Comparison of ENCODE assay signal across 9 cellular contexts in the genomic region with DNA sequence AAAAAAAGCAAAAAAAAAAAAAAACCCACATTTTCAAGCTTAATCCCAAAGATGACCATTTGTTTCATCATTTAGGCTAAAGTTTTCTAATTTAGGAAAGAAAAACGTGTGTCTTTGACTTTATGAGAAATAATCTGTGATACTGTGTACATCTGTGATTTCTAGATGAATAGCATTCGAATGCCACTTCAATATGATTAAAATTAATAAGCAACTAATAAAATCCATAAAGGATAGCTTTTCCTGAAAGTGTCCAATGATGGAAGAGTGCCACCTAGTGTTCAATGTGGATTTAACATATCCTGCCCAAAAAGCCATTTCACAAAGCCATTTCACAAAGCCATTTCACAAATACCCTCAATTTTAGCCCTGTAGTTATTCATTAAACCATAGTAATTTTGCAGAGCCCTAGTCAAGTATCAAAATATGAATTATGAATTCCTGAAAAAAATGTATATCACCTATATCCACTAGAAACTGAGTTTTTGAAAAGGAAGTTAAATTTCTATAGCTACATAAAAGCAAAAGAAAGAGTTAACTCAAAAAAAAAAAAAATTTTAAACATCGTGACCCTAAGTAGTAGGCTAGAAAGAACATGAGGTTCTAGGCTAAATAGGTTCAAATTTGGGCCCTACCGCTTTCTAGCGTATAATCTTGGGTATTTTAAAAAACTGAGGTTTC. TPM values are rescaled to one million over a fixed set of nuclear protein-coding genes. Genes with fewer than 3 reads are reported as not detected.
A peak's percentile ranks its signal among the peaks of the same experiment; 100 is the strongest.
DNase-seq lines count a peak whose midpoint lies in the region; ATAC-seq and TF ChIP-seq lines count a peak whose summit lies in the region.
"Had no signal": no experiment of that assay in that cellular context is flagged by ENCODE, and none has a peak within 500 bp of the region (broad histone marks: within the 10 kb centered on the region; RNA-seq: fewer than 3 reads in every experiment).

No MANE protein-coding gene starts in this region.

- H3K36me3 ChIP-seq in esophagus muscularis mucosa (no peaks in the 10 kb centered on the region), osteoblast (ENCODE audit: insufficient read depth, low read length) (no peaks in the 10 kb centered on the region)
- H3K36me3 ChIP-seq: BLaER1 treated with 17β-estradiol and CSF1 and Interleukin-3, amounts not matched to agents 10 nM and 100 nM had no signal

- H3K27me3 ChIP-seq in esophagus muscularis mucosa (no peaks in the 10 kb centered on the region), osteoblast (ENCODE audit: insufficient read depth, low read length) (no peaks in the 10 kb centered on the region)
- H3K27me3 ChIP-seq: BLaER1 treated with 17β-estradiol and CSF1 and Interleukin-3, amounts not matched to agents 10 nM and 100 nM had no signal

- H3K9me3 ChIP-seq in esophagus muscularis mucosa (no peaks in the 10 kb centered on the region), osteoblast (ENCODE audit: low read depth, low read length) (no peaks in the 10 kb centered on the region)

- no peak overlapping the region for H3K4me3 ChIP-seq in esophagus muscularis mucosa
- H3K4me3 ChIP-seq in osteoblast (ENCODE audit: insufficient read depth, low read length): no peak overlapping the region
- H3K4me3 ChIP-seq: BLaER1 treated with 17β-estradiol and CSF1 and Interleukin-3, amounts not matched to agents 10 nM and 100 nM had no signal

- peak; percentile 46 for DNase-seq in NCI-H1436 (lab: John Stamatoyannopoulos, UW)
- no peak for DNase-seq in NCI-H1436 treated with DMSO at 0.1 percent for 48 hours (lab: John Stamatoyannopoulos, UW)
- peak; percentile 62 to 76 for DNase-seq in Kasumi-1 (lab: John Stamatoyannopoulos, UW)
- peak; percentile 18 for DNase-seq in SHP77 treated with DMSO at 0.1 percent for 48 hours (lab: John Stamatoyannopoulos, UW)
- no peak for DNase-seq in esophagus muscularis mucosa (ENCODE audit: extremely low spot score)
- no peak for DNase-seq in osteoblast (ENCODE audit: insufficient read length, low spot score, missing footprints)

- ATAC-seq in GM18520 (IDR thresholded peaks at IDR 0.05; ENCODE audit: unreplicated experiment): no peak
- ATAC-seq in GM19035 (IDR thresholded peaks at IDR 0.05; ENCODE audit: unreplicated experiment): no peak

- intact Hi-C loops in esophagus muscularis mucosa (cut with DNase I): loop anchor here (1.0 to 10.0 kb wide), 3 partner anchors 745 to 1006 kb away; no protein-coding TSS in a partner anchor

- H4K20me1 ChIP-seq in osteoblast (ENCODE audit: insufficient read depth, low read length): no peaks in the 10 kb centered on the region
- H4K20me1 ChIP-seq: BLaER1 treated with 17β-estradiol and CSF1 and Interleukin-3, amounts not matched to agents 10 nM and 100 nM had no signal

- TF ChIP-seq POLR2A in esophagus muscularis mucosa (IDR thresholded peaks at IDR 0.05; ENCODE audit: low read depth): no peak

- TF ChIP-seq CTCF in esophagus muscularis mucosa (IDR thresholded peaks at IDR 0.05): peak; percentile 73 to 83 (median 78)
- TF ChIP-seq CTCF in osteoblast (IDR thresholded peaks at IDR 0.05; ENCODE audit: extremely low read depth, low read depth, low read length): peak; percentile 77

- H3K4me1 ChIP-seq in esophagus muscularis mucosa (no peaks in the 10 kb centered on the region), osteoblast (ENCODE audit: insufficient read depth, low read length) (no peaks in the 10 kb centered on the region)

- 43% methylated on average over 5 of the region's 5 CpGs for WGBS in esophagus muscularis mucosa

- H3K27ac ChIP-seq in esophagus muscularis mucosa (replicated peaks in 1 of 4) (no peak overlapping the region), osteoblast (ENCODE audit: low read depth, low read length) (no peak overlapping the region)
- H3K27ac ChIP-seq: BLaER1 treated with 17β-estradiol and CSF1 and Interleukin-3, amounts not matched to agents 10 nM and 100 nM had no signal

- no peak overlapping the region for H3K4me2 ChIP-seq in osteoblast (ENCODE audit: insufficient read depth, low read length)
- H3K4me2 ChIP-seq: BLaER1 treated with 17β-estradiol and CSF1 and Interleukin-3, amounts not matched to agents 10 nM and 100 nM had no signal

- peaks cover 3% of the 10 kb centered on the region for H3K79me2 ChIP-seq in osteoblast (ENCODE audit: insufficient read depth, low read length)

- no peak overlapping the region for H2AFZ ChIP-seq in osteoblast (ENCODE audit: low read length)

- no peak for TF ChIP-seq EP300 in esophagus muscularis mucosa (IDR thresholded peaks at IDR 0.05)

RNA-seq across cellular contexts. Expression of a gene that starts 19.1 kb away (rescaled TPM):
- total RNA-seq in esophagus muscularis mucosa (10 to 100 TPM; 10.2 to 27.8 (median 14.5) TPM), osteoblast (28.0 and 31.5 TPM in 2 replicates)

RNA-seq across cellular contexts. Expression of a gene that starts 19.5 kb away (rescaled TPM):
- total RNA-seq in esophagus muscularis mucosa: 10 to 100 TPM; 28.1 to 41.1 (median 36.2) TPM
- 29.5 and 29.7 TPM in 2 replicates for total RNA-seq in osteoblast

Comparison
In these comparisons a context has a peak if more than half of its experiments do, and no peak if none do; other contexts are left out.
1. DNase-seq: peak in NCI-H1436 (single experiment), Kasumi-1 (2 of 2) and SHP77 treated with DMSO at 0.1 percent for 48 hours (single experiment); none in NCI-H1436 treated with DMSO at 0.1 percent for 48 hours (single experiment), esophagus muscularis mucosa (single experiment) and osteoblast (single experiment).